Comparison of ENCODE assay signal across 8 cellular contexts in genomic region chr2:240451791-240452470, GRCh38. TPM values are rescaled to one million over a fixed set of nuclear protein-coding genes. Genes with fewer than 3 reads are reported as not detected.
DNase-seq lines count a peak whose midpoint lies in the region; TF ChIP-seq lines count a peak whose summit lies in the region.

No MANE protein-coding gene starts in this region.

- H3K9ac ChIP-seq in liver (ENCODE audit: low read depth in 1 of 2, low read length in 2 of 2) (no peak overlapping the region), subcutaneous abdominal adipose tissue (ENCODE audit: low read length in 5 of 5) (peak overlapping the region in 2 of 5 donors; percentile 17 to 59)

- H3K27me3 ChIP-seq in liver (ENCODE audit: control insufficient read depth in 4 of 4, insufficient read depth in 4 of 4, low read length in 3 of 4), result no peaks in the 10 kb centered on the region
- H3K27me3 ChIP-seq in subcutaneous abdominal adipose tissue (ENCODE audit: control insufficient read depth in 5 of 5, insufficient read depth in 4 of 5, low read length in 5 of 5), result peaks cover 0 to 41% (median 20%) of the 10 kb centered on the region in 5 donors

- H3K4me3 ChIP-seq in liver (ENCODE audit: low read depth in 1 of 3, low read length in 3 of 3) (peak overlapping the region in 2 of 3 donors; percentile 20 to 66), subcutaneous abdominal adipose tissue (ENCODE audit: low read depth in 1 of 5, low read length in 5 of 5) (peak overlapping the region in 4 of 5 donors; percentile 6 to 62 (median 52))

- no peak for TF ChIP-seq CTCF in liver (IDR thresholded peaks at IDR 0.05; ENCODE audit: low read depth, low read length, missing input control)

- H3K9me3 ChIP-seq in liver (ENCODE audit: control insufficient read depth in 4 of 4, low read length in 3 of 4) (no peaks in the 10 kb centered on the region), subcutaneous abdominal adipose tissue (ENCODE audit: control insufficient read depth in 5 of 5, low read length in 5 of 5) (no peaks in the 10 kb centered on the region)

- no peaks in the 10 kb centered on the region for H3K36me3 Mint-ChIP-seq in activated CD4-positive, alpha-beta T cell treated with anti-CD3 and anti-CD28 coated beads, Interleukin-2, amount 10 ng/mL, durations not matched to agents 7 days and 5 days (ENCODE audit: low read depth)

- POLR2A ChIA-PET in activated CD4-positive, alpha-beta T cell treated with anti-CD3 and anti-CD28 coated beads, Interleukin-2, amount 10 ng/mL, durations not matched to agents 7 days and 5 days (lab: Charles Lee), result no interaction called here

- 71% methylated on average over 21 of the region's 21 CpGs for WGBS in liver

- TF ChIP-seq EP300 in Ishikawa (IDR thresholded peaks at IDR 0.05; ENCODE audit: borderline replicate concordance), result no peak

- no peaks in the 10 kb centered on the region for H3K9me3 Mint-ChIP-seq in activated CD4-positive, alpha-beta T cell treated with anti-CD3 and anti-CD28 coated beads, Interleukin-2, amount 10 ng/mL, durations not matched to agents 7 days and 5 days

- CTCF ChIA-PET in activated CD4-positive, alpha-beta T cell treated with anti-CD3 and anti-CD28 coated beads, Interleukin-2, amount 10 ng/mL, durations not matched to agents 7 days and 5 days (lab: Charles Lee), result interaction anchor here (1.3 kb wide), 1 partner anchor 16 kb away, joined by 4 read pairs; no protein-coding TSS in a partner anchor

- no peak overlapping the region for H3K4me3 Mint-ChIP-seq in activated CD4-positive, alpha-beta T cell treated with anti-CD3 and anti-CD28 coated beads, Interleukin-2, amount 10 ng/mL, durations not matched to agents 7 days and 5 days

- H3K27ac ChIP-seq in caudate nucleus (ENCODE audit: low read depth, low read length) (peak overlapping the region; percentile 54), liver (ENCODE audit: low read depth in 1 of 2, low read length in 2 of 2) (no peak overlapping the region), subcutaneous abdominal adipose tissue (ENCODE audit: low read depth, low read length) (no peak overlapping the region)

- H3K36me3 ChIP-seq in liver (ENCODE audit: control insufficient read depth in 4 of 4, insufficient read depth in 3 of 4, low read depth in 1 of 4, low read length in 3 of 4), result no peaks in the 10 kb centered on the region
- H3K36me3 ChIP-seq in subcutaneous abdominal adipose tissue (ENCODE audit: control insufficient read depth in 5 of 5, insufficient read depth in 5 of 5, low read length in 5 of 5), result no peaks in the 10 kb centered on the region

- H3K4me1 Mint-ChIP-seq in activated CD4-positive, alpha-beta T cell treated with anti-CD3 and anti-CD28 coated beads, Interleukin-2, amount 10 ng/mL, durations not matched to agents 7 days and 5 days, result peaks cover 4% of the 10 kb centered on the region

- H3K4me1 ChIP-seq in liver (ENCODE audit: control insufficient read depth in 4 of 4, insufficient read depth in 4 of 4, low read length in 3 of 4), result peaks cover 3 to 17% (median 10%) of the 10 kb centered on the region in 4 donors
- peaks cover 0 to 40% (median 22%) of the 10 kb centered on the region in 5 donors for H3K4me1 ChIP-seq in subcutaneous abdominal adipose tissue (ENCODE audit: control insufficient read depth in 5 of 5, insufficient read depth in 5 of 5, low read length in 5 of 5)

- peaks cover 34% of the 10 kb centered on the region for H3K27me3 Mint-ChIP-seq in activated CD4-positive, alpha-beta T cell treated with anti-CD3 and anti-CD28 coated beads, Interleukin-2, amount 10 ng/mL, durations not matched to agents 7 days and 5 days

- H3K27ac Mint-ChIP-seq in activated CD4-positive, alpha-beta T cell treated with anti-CD3 and anti-CD28 coated beads, Interleukin-2, amount 10 ng/mL, durations not matched to agents 7 days and 5 days, result no peak overlapping the region

- TF ChIP-seq RAD21 in Ishikawa (IDR thresholded peaks at IDR 0.05; ENCODE audit: low read depth) (no peak), liver (IDR thresholded peaks at IDR 0.05) (no peak)

- DNase-seq in caudate nucleus (lab: John Stamatoyannopoulos, UW) (no peak), kidney tubule cell (ENCODE audit: low spot score) (no peak), amygdala (lab: John Stamatoyannopoulos, UW) (no peak)
- no peak for DNase-seq in activated CD4-positive, alpha-beta T cell treated with anti-CD3 and anti-CD28 coated beads, Interleukin-2, amount 10 ng/mL, durations not matched to agents 7 days and 5 days
- DNase-seq in activated CD4-positive, alpha-beta T cell treated with anti-CD3 and anti-CD28 coated beads, Interleukin-2, amount 50 U/mL, for 48 hours, result no peak

TF ChIP-seq in Ishikawa, 13 proteins besides CTCF, POLR2A, EP300 and RAD21:
- TF ChIP-seq TEAD4 (IDR thresholded peaks at IDR 0.05), result no peak
- TF ChIP-seq CREB1 (IDR thresholded peaks at IDR 0.05; ENCODE audit: low read depth), result no peak
- 0 out of 2 replicates have a peak, but pooled peaks have one; percentile 45 for TF ChIP-seq ZBTB7A (IDR thresholded peaks at IDR 0.05; ENCODE audit: low read depth)

TF ChIP-seq in liver, 16 proteins besides CTCF, POLR2A, EP300 and RAD21:
- no peak for TF ChIP-seq TAF1 (conservative IDR thresholded peaks at IDR 0.05)
- TF ChIP-seq GABPA (IDR thresholded peaks at IDR 0.05 in 1 of 2, conservative IDR thresholded peaks at IDR 0.05 in 1 of 2), result no peak
- no peak for TF ChIP-seq ZBTB33 (IDR thresholded peaks at IDR 0.05)
- TF ChIP-seq HNF4G (IDR thresholded peaks at IDR 0.05), result no peak
- TF ChIP-seq NR2F2 (IDR thresholded peaks at IDR 0.05), result no peak
- no peak for TF ChIP-seq ATF3 (IDR thresholded peaks at IDR 0.05)
- TF ChIP-seq FOXA1 (IDR thresholded peaks at IDR 0.05), result no peak
- no peak for TF ChIP-seq FOXA2 (IDR thresholded peaks at IDR 0.05)
- no peak for TF ChIP-seq REST (IDR thresholded peaks at IDR 0.05)

RNA-seq across cellular contexts. Expression of gene GPC1, which starts 16.5 kb away (rescaled TPM):
- 10 to 100 TPM in 1 of 2 donors, 1 to 10 TPM in 1; 3.2 to 13.4 TPM for total RNA-seq in liver
- polyA plus RNA-seq in liver, result 10 to 100 TPM in 1 of 2 donors, 1 to 10 TPM in 1; 4.8 to 41.0 TPM
- total RNA-seq in activated CD4-positive, alpha-beta T cell treated with anti-CD3 and anti-CD28 coated beads, Interleukin-2, amount 10 ng/mL, durations not matched to agents 7 days and 5 days, result 1 to 10 TPM; 7.3 to 7.5 TPM
